8 cellular contexts compared by ENCODE assay signal in the genomic region with DNA sequence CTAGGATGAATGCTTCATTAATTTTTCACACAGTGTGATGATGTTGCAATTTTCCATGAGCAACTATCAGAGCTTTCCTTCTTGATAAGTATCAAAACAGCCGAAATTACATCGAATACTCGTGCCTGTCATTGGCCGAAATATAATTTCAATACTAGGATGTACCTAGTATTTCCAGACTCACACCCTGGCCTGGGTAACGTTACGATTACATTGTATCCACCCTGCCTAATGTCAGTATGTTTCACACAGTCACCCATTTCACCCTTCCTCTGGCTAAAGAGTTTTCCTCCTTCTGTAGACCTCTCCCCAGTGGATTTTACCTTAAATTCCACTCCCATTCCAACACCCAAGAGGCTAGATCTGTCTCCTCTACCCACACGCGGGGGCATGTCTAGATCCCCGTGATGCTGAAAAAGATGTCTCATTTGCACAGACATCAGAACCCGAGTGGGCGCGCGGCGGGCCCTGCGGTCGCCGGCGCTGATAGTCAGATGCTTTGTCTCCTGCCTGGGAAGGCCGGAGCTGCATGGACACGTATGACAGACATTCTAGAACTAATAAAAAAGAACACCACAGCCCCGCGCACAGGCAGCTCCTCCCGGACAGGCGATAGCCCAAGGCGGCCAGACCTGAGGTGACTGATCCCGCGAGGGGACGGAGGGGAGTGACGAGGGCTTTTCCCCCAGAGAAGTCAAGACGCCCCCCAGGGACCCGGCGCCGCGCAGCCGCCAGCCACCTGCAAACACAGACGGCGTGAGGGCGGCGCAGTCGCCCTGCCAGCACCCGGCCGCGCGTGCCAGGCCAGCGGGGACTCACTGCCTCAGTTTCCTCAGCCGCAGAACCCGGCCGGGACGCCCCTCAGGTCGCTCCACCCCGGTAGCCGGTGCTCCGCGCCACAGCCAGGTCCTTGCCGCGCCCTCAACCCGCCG.
DNase-seq lines count a peak whose midpoint lies in the region; ATAC-seq and FAIRE-seq lines count a peak whose summit lies in the region.

No MANE protein-coding gene starts in this region.

- peak overlapping the region; percentile 88 to 94 for H3K27ac Mint-ChIP-seq in effector memory CD8-positive, alpha-beta T cell

- peak; percentile 25 for ATAC-seq in HG02852 (IDR thresholded peaks at IDR 0.05; ENCODE audit: unreplicated experiment)
- peak; percentile 0 for ATAC-seq in effector memory CD8-positive, alpha-beta T cell (replicated peaks)

- peaks cover 15 to 27% of the 10 kb centered on the region in 2 donors for H3K4me1 Mint-ChIP-seq in effector memory CD8-positive, alpha-beta T cell (ENCODE audit: low read depth in 2 of 2)

- H3K9me3 Mint-ChIP-seq in effector memory CD8-positive, alpha-beta T cell = no peaks in the 10 kb centered on the region

- H3K4me3 Mint-ChIP-seq in effector memory CD8-positive, alpha-beta T cell = peak overlapping the region; percentile 88 to 95

- H3K36me3 Mint-ChIP-seq in effector memory CD8-positive, alpha-beta T cell (ENCODE audit: insufficient read depth) = peaks cover 16% of the 10 kb centered on the region

- DNase-seq in GM18507 (ENCODE audit: extremely low spot score, insufficient read length, low read depth) (peak; percentile 2), NCI-H2171 (lab: John Stamatoyannopoulos, UW) (peak; percentile 48), midbrain (lab: John Stamatoyannopoulos, UW) (peak; percentile 65), HuH-7.5 (ENCODE audit: low spot score) (no peak)
- peak; percentile 2 to 21 for DNase-seq in activated CD8-positive, alpha-beta memory T cell treated with anti-CD3 and anti-CD28 coated beads for 1 hour (ENCODE audit: extremely low read depth in 1 of 2, low read depth in 1 of 2)
- peak; percentile 21 to 43 (median 33) for DNase-seq in effector memory CD8-positive, alpha-beta T cell
- peak; percentile 28 to 44 for DNase-seq in stimulated activated CD8-positive, alpha-beta memory T cell treated with anti-CD3 and anti-CD28 coated beads, Interleukin-15, amount 100 ng/mL, for 48 hours (ENCODE audit: low read depth in 2 of 2)

- H3K27me3 Mint-ChIP-seq in effector memory CD8-positive, alpha-beta T cell = no peaks in the 10 kb centered on the region

- no peak for FAIRE-seq in GM18507 (lab: Jason Lieb, UNC)
